Comparison of ENCODE assay signal across 8 cellular contexts in genomic region chrX:38768079-38768478, GRCh38. TPM values are rescaled to one million over a fixed set of nuclear protein-coding genes. Genes with fewer than 3 reads are reported as not detected.
DNase-seq lines count a peak whose midpoint lies in the region; ATAC-seq and TF ChIP-seq lines count a peak whose summit lies in the region.

No MANE protein-coding gene starts in this region.

- H3K27ac ChIP-seq in AG04450 (ENCODE audit: low read depth, low read length): no peak overlapping the region

- H3K27me3 ChIP-seq in AG04450 (ENCODE audit: control insufficient read depth, insufficient read depth, low read length) (no peaks in the 10 kb centered on the region), H7 (ENCODE audit: control insufficient read depth, insufficient read depth, low read length) (no peaks in the 10 kb centered on the region)

- H3K4me3 ChIP-seq in AG04450 (ENCODE audit: low read depth, low read length) (no peak overlapping the region), H7 (ENCODE audit: insufficient read depth, low read depth, low read length) (no peak overlapping the region)

- no peaks in the 10 kb centered on the region for H3K9me3 ChIP-seq in AG04450 (ENCODE audit: control insufficient read depth, insufficient read depth, low read length)

- DNase-seq in AG04450 (ENCODE audit: low read depth, low spot score) (peak; percentile 6), GM13976 (ENCODE audit: low spot score) (peak; percentile 18), NCI-H82 treated with DMSO at 0.1 percent for 48 hours (lab: John Stamatoyannopoulos, UW; ENCODE audit: unreplicated experiment) (peak; percentile 25), fibroblast of gingiva (ENCODE audit: low read depth) (peak; percentile 18), superior temporal gyrus (ENCODE audit: extremely low spot score) (peak; percentile 27), H7 (no peak)
- DNase-seq in activated CD4-positive, alpha-beta T cell treated with anti-CD3 and anti-CD28 coated beads for 4 hours: no peak

- CTCF ChIA-PET in AG04450 (lab: Charles Lee): interaction anchor here (0.7 to 2.2 kb wide), 9 partner anchors 15 to 384 kb away, joined by 3 to 17 read pairs (median 4); no protein-coding TSS in a partner anchor

- no peak for ATAC-seq in GM19397 (IDR thresholded peaks at IDR 0.05; ENCODE audit: unreplicated experiment)

- in situ Hi-C loops in GM13976 (cut with MboI; ENCODE audit: low sequenced_read_pairs, unreplicated experiment): loop anchor here (10.0 to 25.0 kb wide), 2 partner anchors 377 to 469 kb away; no protein-coding TSS in a partner anchor

- H3K36me3 ChIP-seq in H7 (replicated peaks; ENCODE audit: control insufficient read depth, insufficient read depth, low read length): no peaks in the 10 kb centered on the region

- POLR2A ChIA-PET in AG04450 (lab: Yijun Ruan, JAX): no interaction called here

- TF ChIP-seq CTCF in AG04450 (IDR thresholded peaks at IDR 0.05; ENCODE audit: low read depth, low read length): peak; percentile 43
- no peak for TF ChIP-seq CTCF in GM13976 (IDR thresholded peaks at IDR 0.05; ENCODE audit: borderline replicate concordance, control extremely low read depth, extremely low read depth, insufficient read depth, missing control alignments)

RNA-seq across cellular contexts. Expression of gene MID1IP1, which starts 33.2 kb away (rescaled TPM):
- polyA plus RNA-seq in AG04450 (2011; rRNA removed): 30.0 and 31.3 TPM in 2 replicates
- 13.4 and 14.4 TPM in 2 replicates for polyA minus RNA-seq in AG04450 (2011; rRNA and poly(A)+ RNA removed)
- 212 and 232 TPM in 2 replicates for total RNA-seq in H7 (2014; rRNA removed; shearing (Covaris generic))

Comparison
In these comparisons a context has a peak if more than half of its experiments do, and no peak if none do; other contexts are left out.
1. DNase-seq: peak in AG04450 (single experiment), GM13976 (single experiment), NCI-H82 treated with DMSO at 0.1 percent for 48 hours (single experiment), fibroblast of gingiva (single experiment) and superior temporal gyrus (single experiment); none in H7 (single experiment) and activated CD4-positive, alpha-beta T cell treated with anti-CD3 and anti-CD28 coated beads for 4 hours (0 of 2).